In genomic region chr1:145453873-145454272, GRCh38 we compare ENCODE assay signal across 8 cellular contexts. TPM values are rescaled to one million over a fixed set of nuclear protein-coding genes. Genes with fewer than 3 reads are reported as not detected.
DNase-seq lines count a peak whose midpoint lies in the region; ATAC-seq, FAIRE-seq and TF ChIP-seq lines count a peak whose summit lies in the region.
"Not testable (repeated sequence)": the region's sequence is repeated elsewhere in the genome, so short reads cannot be mapped to it uniquely, and the experiment has no call there.

No MANE protein-coding gene starts in this region.

- POLR2A ChIA-PET in endothelial cell of umbilical vein (lab: Charles Lee), result not testable (repeated sequence)

- not testable (repeated sequence) for H3K9ac ChIP-seq in HUES6 (ENCODE audit: low read length); endothelial cell of umbilical vein (replicated peaks; ENCODE audit: extremely low read depth, insufficient read depth, low read length); neural progenitor cell

- in situ Hi-C loops in G401 (cut with HindIII; ENCODE audit: low sequenced_read_pairs), result not testable (repeated sequence)

- not testable (repeated sequence) for H3K27ac Mint-ChIP-seq in activated T-cell treated with anti-CD3 and anti-CD28 coated beads, Interleukin-2, amount 50 U/mL, for 72 hours; chondrocyte (ENCODE audit: unreplicated experiment); neural progenitor cell; type B pancreatic cell

- peak overlapping the region; percentile 41; the same call in 1 of the 2 replicates for H3K4me3 ChIP-seq in HUES6 (ENCODE audit: low read depth, low read length)
- not testable (repeated sequence) for H3K4me3 ChIP-seq in endothelial cell of umbilical vein (replicated peaks in 1 of 3; ENCODE audit: insufficient read depth in 1 of 3, low read depth in 1 of 3, low read length in 3 of 3); neural progenitor cell

- H3K79me2 ChIP-seq in endothelial cell of umbilical vein (ENCODE audit: control insufficient read depth, insufficient read depth, low read length); neural progenitor cell (ENCODE audit: low read depth): not testable (repeated sequence)

- DNase-seq in G401 (ENCODE audit: low spot score), result peak; percentile 12
- DNase-seq in activated T-cell treated with anti-CD3 and anti-CD28 coated beads, Interleukin-2, amount 50 U/mL, for 72 hours; chondrocyte (ENCODE audit: low spot score); endothelial cell of umbilical vein (ENCODE audit: low read depth, low spot score); neural progenitor cell (ENCODE audit: low spot score); type B pancreatic cell (ENCODE audit: extremely low spot score, unreplicated experiment): not testable (repeated sequence)
- DNase-seq in islet precursor cell, result peak; percentile 29

- not testable (repeated sequence) for H3K36me3 Mint-ChIP-seq in activated T-cell treated with anti-CD3 and anti-CD28 coated beads, Interleukin-2, amount 50 U/mL, for 72 hours (ENCODE audit: insufficient read depth in 2 of 2); chondrocyte (ENCODE audit: low read depth); neural progenitor cell; type B pancreatic cell

- ATAC-seq in activated T-cell treated with anti-CD3 and anti-CD28 coated beads, Interleukin-2, amount 50 U/mL, for 72 hours (replicated peaks in 1 of 2), result not testable (repeated sequence)

- dilution Hi-C loops in endothelial cell of umbilical vein (cut with MboI; ENCODE audit: extremely low pct_ligation_motif_present, low sequenced_read_pairs), result not testable (repeated sequence)

- TF ChIP-seq POLR2A in endothelial cell of umbilical vein (IDR thresholded peaks at IDR 0.05; ENCODE audit: low read depth, low read length), result not testable (repeated sequence)

- CTCF ChIA-PET in endothelial cell of umbilical vein (lab: Charles Lee), result not testable (repeated sequence)

- H3K36me3 ChIP-seq in HUES6 (ENCODE audit: control insufficient read depth, insufficient read depth, low read length); endothelial cell of umbilical vein (ENCODE audit: control insufficient read depth in 2 of 2, extremely low read depth in 1 of 2, insufficient read depth in 2 of 2, low read length in 2 of 2); neural progenitor cell: not testable (repeated sequence)

- not testable (repeated sequence) for H3K4me2 ChIP-seq in endothelial cell of umbilical vein (ENCODE audit: insufficient read depth, low read length)
- peak overlapping the region; percentile 71 for H3K4me2 ChIP-seq in neural progenitor cell

- not testable (repeated sequence) for BruUV-seq in endothelial cell of umbilical vein (replicated peaks; lab: Mats Ljungman, UMichigan)

- H3K27me3 Mint-ChIP-seq in activated T-cell treated with anti-CD3 and anti-CD28 coated beads, Interleukin-2, amount 50 U/mL, for 72 hours (ENCODE audit: low read depth), result peaks cover 23% of the 10 kb centered on the region
- H3K27me3 Mint-ChIP-seq in chondrocyte (ENCODE audit: low read depth) (peaks cover 24% of the 10 kb centered on the region), neural progenitor cell (ENCODE audit: insufficient read depth, low read depth) (peaks cover 20% of the 10 kb centered on the region), type B pancreatic cell (peaks cover 37% of the 10 kb centered on the region)

- H3K9me3 Mint-ChIP-seq in activated T-cell treated with anti-CD3 and anti-CD28 coated beads, Interleukin-2, amount 50 U/mL, for 72 hours; chondrocyte (ENCODE audit: low read depth); neural progenitor cell; type B pancreatic cell: not testable (repeated sequence)

- H2AFZ ChIP-seq in endothelial cell of umbilical vein (ENCODE audit: low read depth, low read length); neural progenitor cell (replicated peaks): not testable (repeated sequence)

- peak overlapping the region; percentile 34 to 57 for H3K4me3 Mint-ChIP-seq in activated T-cell treated with anti-CD3 and anti-CD28 coated beads, Interleukin-2, amount 50 U/mL, for 72 hours
- H3K4me3 Mint-ChIP-seq in chondrocyte (ENCODE audit: unreplicated experiment), result peak overlapping the region; percentile 42
- peak overlapping the region; percentile 79 for H3K4me3 Mint-ChIP-seq in neural progenitor cell
- peak overlapping the region; percentile 70 for H3K4me3 Mint-ChIP-seq in type B pancreatic cell

- peaks cover 31% of the 10 kb centered on the region for H3K27me3 ChIP-seq in HUES6 (ENCODE audit: control insufficient read depth, insufficient read depth, low read length)
- peaks cover 7 to 12% of the 10 kb centered on the region in 2 experiments for H3K27me3 ChIP-seq in endothelial cell of umbilical vein (ENCODE audit: control insufficient read depth in 2 of 2, insufficient read depth in 2 of 2, low read length in 2 of 2)
- H3K27me3 ChIP-seq in neural progenitor cell, result peaks cover 40% of the 10 kb centered on the region

- intact Hi-C loops in endothelial cell of umbilical vein (cut with micrococcal nuclease), result not testable (repeated sequence)

- H3K9me3 ChIP-seq in HUES6 (ENCODE audit: control insufficient read depth, insufficient read depth, low read depth, low read length); endothelial cell of umbilical vein (replicated peaks; ENCODE audit: control insufficient read depth, insufficient read depth, low read length); neural progenitor cell (ENCODE audit: low read depth): not testable (repeated sequence)

- FAIRE-seq in endothelial cell of umbilical vein (lab: Jason Lieb, UNC), result not testable (repeated sequence)

- not testable (repeated sequence) for H4K20me1 ChIP-seq in endothelial cell of umbilical vein (replicated peaks; ENCODE audit: control insufficient read depth, extremely low read depth, insufficient read depth, low read length); neural progenitor cell (ENCODE audit: low read depth)

- not testable (repeated sequence) for H3F3A ChIP-seq in neural progenitor cell (ENCODE audit: low read depth)

- H3K9me1 ChIP-seq in endothelial cell of umbilical vein (replicated peaks; ENCODE audit: control insufficient read depth, extremely low read depth, insufficient read depth, low read length), result not testable (repeated sequence)

- TF ChIP-seq CTCF in chondrocyte (IDR thresholded peaks at IDR 0.05); endothelial cell of umbilical vein (IDR thresholded peaks at IDR 0.05; ENCODE audit: extremely low read depth in 1 of 2, insufficient read depth in 1 of 2, low read depth in 1 of 2, low read length in 2 of 2); neural progenitor cell (IDR thresholded peaks at IDR 0.05); type B pancreatic cell (conservative IDR thresholded peaks at IDR 0.05): not testable (repeated sequence)

- H3K4me1 ChIP-seq in HUES6 (ENCODE audit: control insufficient read depth, insufficient read depth, low read length); endothelial cell of umbilical vein (ENCODE audit: control insufficient read depth, extremely low read depth, insufficient read depth, low read length); neural progenitor cell: not testable (repeated sequence)

- H3K27ac ChIP-seq in HUES6 (ENCODE audit: low read depth, low read length); endothelial cell of umbilical vein (ENCODE audit: insufficient read depth, low read depth, low read length); neural progenitor cell: not testable (repeated sequence)

- H3K4me1 Mint-ChIP-seq in activated T-cell treated with anti-CD3 and anti-CD28 coated beads, Interleukin-2, amount 50 U/mL, for 72 hours (ENCODE audit: low read depth); chondrocyte (ENCODE audit: low read depth); neural progenitor cell; type B pancreatic cell (ENCODE audit: unreplicated experiment): not testable (repeated sequence)

TF ChIP-seq in endothelial cell of umbilical vein, 7 proteins besides CTCF, POLR2A, EP300 and RAD21:
- TF ChIP-seq EZH2 (IDR thresholded peaks at IDR 0.05; ENCODE audit: borderline replicate concordance, low read depth, low read length, severe bottlenecking), result peak; percentile 59

RNA-seq across cellular contexts. Expression of gene NBPF20, which starts 28.5 kb away (rescaled TPM):
- total RNA-seq in G401 (2014; rRNA removed; shearing (Covaris generic)), result 0.18 and 1.7 TPM in 2 replicates
- total RNA-seq in activated T-cell treated with anti-CD3 and anti-CD28 coated beads, Interleukin-2, amount 50 U/mL, for 72 hours, result 1 to 10 TPM; 1.3 to 2.3 TPM
- total RNA-seq in chondrocyte, result 2.7 to 5.7 TPM (median 3.4 TPM) in 3 replicates
- 5.0 and 5.3 TPM in 2 replicates for total RNA-seq in endothelial cell of umbilical vein
- polyA plus RNA-seq in endothelial cell of umbilical vein, result 2.6 TPM in 2 replicates
- 2.0 and 2.6 TPM in 2 replicates for polyA plus RNA-seq in endothelial cell of umbilical vein (2011; cell fraction: cytosol; rRNA removed)
- polyA plus RNA-seq in endothelial cell of umbilical vein (2011; cell fraction: nucleus; rRNA removed), result 9.3 and 10.6 TPM in 2 replicates
- 2.4 and 3.8 TPM in 2 replicates for polyA plus RNA-seq in endothelial cell of umbilical vein (2012)
- 6.9 and 7.0 TPM in 2 replicates for polyA minus RNA-seq in endothelial cell of umbilical vein
- polyA minus RNA-seq in endothelial cell of umbilical vein (2011; cell fraction: cytosol; rRNA and poly(A)+ RNA removed), result 3.1 TPM
- 7.4 and 9.7 TPM in 2 replicates for polyA minus RNA-seq in endothelial cell of umbilical vein (2011; cell fraction: nucleus; rRNA and poly(A)+ RNA removed)
- 0.37 and 0.68 TPM in 2 replicates for total RNA-seq in neural progenitor cell (ENCODE audit: low replicate concordance)
- total RNA-seq in type B pancreatic cell (ENCODE audit: low replicate concordance), result 2.0 and 4.3 TPM in 2 replicates
